In genomic region chr3:71879089-71879488, GRCh38 we compare ENCODE assay signal across 17 cellular contexts.
"Had no signal": no experiment of that assay in that cellular context is flagged by ENCODE, and none has a peak within 500 bp of the region (broad histone marks: within the 10 kb centered on the region; RNA-seq: fewer than 3 reads in every experiment).

No MANE protein-coding gene starts in this region.

- H3K4me3 Mint-ChIP-seq: activated naive CD4-positive, alpha-beta T cell treated with anti-CD3 and anti-CD28 coated beads for 36 hours; activated T-helper 17 cell treated with anti-CD3 and anti-CD28 coated beads, Interleukin-2, amount 50 U/mL, for 72 hours; central memory CD8-positive, alpha-beta T cell; neural crest cell; stimulated activated naive CD8-positive, alpha-beta T cell treated with anti-CD3 and anti-CD28 coated beads, Interleukin-15, amount 100 ng/mL, for 72 hours; T-helper 2 cell treated with Interferon-gamma antibody and Interleukin-4, amounts not matched to agents 5 μg/mL and 100 μg/mL, for 36 hours had no signal

- H3K4me3 ChIP-seq: gastrocnemius medialis, heart right ventricle, lung, ovary, sigmoid colon, spleen had no signal

- H3K9me3 Mint-ChIP-seq: activated naive CD4-positive, alpha-beta T cell treated with anti-CD3 and anti-CD28 coated beads for 36 hours; activated T-helper 17 cell treated with anti-CD3 and anti-CD28 coated beads, Interleukin-2, amount 50 U/mL, for 72 hours; central memory CD8-positive, alpha-beta T cell; neural crest cell; stimulated activated naive CD8-positive, alpha-beta T cell treated with anti-CD3 and anti-CD28 coated beads, Interleukin-15, amount 100 ng/mL, for 72 hours; T-helper 2 cell treated with Interferon-gamma antibody and Interleukin-4, amounts not matched to agents 5 μg/mL and 100 μg/mL, for 36 hours had no signal

- H3K27ac Mint-ChIP-seq: activated naive CD4-positive, alpha-beta T cell treated with anti-CD3 and anti-CD28 coated beads for 36 hours; activated T-helper 17 cell treated with anti-CD3 and anti-CD28 coated beads, Interleukin-2, amount 50 U/mL, for 72 hours; stimulated activated naive CD8-positive, alpha-beta T cell treated with anti-CD3 and anti-CD28 coated beads, Interleukin-15, amount 100 ng/mL, for 72 hours; T-helper 2 cell treated with Interferon-gamma antibody and Interleukin-4, amounts not matched to agents 5 μg/mL and 100 μg/mL, for 36 hours had no signal

- ATAC-seq: activated T-helper 17 cell treated with anti-CD3 and anti-CD28 coated beads, Interleukin-2, amount 50 U/mL, for 72 hours; gastrocnemius medialis; heart right ventricle; stimulated activated naive CD8-positive, alpha-beta T cell treated with anti-CD3 and anti-CD28 coated beads, Interleukin-15, amount 100 ng/mL, for 72 hours had no signal

- H3K27ac ChIP-seq: epithelial cell of prostate, gastrocnemius medialis, heart right ventricle, ovary, sigmoid colon, spleen had no signal

- H3K9me3 ChIP-seq: gastrocnemius medialis, heart right ventricle, ovary, sigmoid colon, spleen had no signal

- DNase-seq: activated CD4-positive, alpha-beta T cell treated with anti-CD3 and anti-CD28 coated beads, Interleukin-2, amount 50 U/mL, for 48 hours; activated naive CD4-positive, alpha-beta T cell treated with anti-CD3 and anti-CD28 coated beads for 36 hours; effector CD8-positive, alpha-beta T cell; gastrocnemius medialis; heart right ventricle; midbrain; ovary; sigmoid colon; spleen; stimulated activated naive CD8-positive, alpha-beta T cell treated with anti-CD3 and anti-CD28 coated beads, Interleukin-15, amount 100 ng/mL, for 72 hours; SW 1271 had no signal

- H3K27me3 ChIP-seq: gastrocnemius medialis, ovary, sigmoid colon had no signal

- H3K36me3 ChIP-seq: gastrocnemius medialis, heart right ventricle, ovary, sigmoid colon, spleen had no signal

- H3K4me1 ChIP-seq: gastrocnemius medialis had no signal

- H3K4me1 Mint-ChIP-seq: activated T-helper 17 cell treated with anti-CD3 and anti-CD28 coated beads, Interleukin-2, amount 50 U/mL, for 72 hours; central memory CD8-positive, alpha-beta T cell had no signal
